12 cellular contexts compared by ENCODE assay signal in genomic region chr7:73423519-73424485, GRCh38. TPM values are rescaled to one million over a fixed set of nuclear protein-coding genes. Genes with fewer than 3 reads are reported as not detected.
DNase-seq lines count a peak whose midpoint lies in the region; ATAC-seq, FAIRE-seq and TF ChIP-seq lines count a peak whose summit lies in the region.
"Had no signal": no experiment of that assay in that cellular context is flagged by ENCODE, and none has a peak within 500 bp of the region (broad histone marks: within the 10 kb centered on the region; RNA-seq: fewer than 3 reads in every experiment).

No MANE protein-coding gene starts in this region.

- no peaks in the 10 kb centered on the region for H3K9me2 ChIP-seq in hepatocyte (replicated peaks; ENCODE audit: insufficient read depth)

- TF ChIP-seq EP300 in sigmoid colon (IDR thresholded peaks at IDR 0.05): no peak

- H3K36me3 ChIP-seq in hepatocyte (replicated peaks; ENCODE audit: insufficient read depth, low read depth): no peaks in the 10 kb centered on the region
- no peaks in the 10 kb centered on the region for H3K36me3 ChIP-seq in sigmoid colon
- H3K36me3 ChIP-seq in small intestine (ENCODE audit: control insufficient read depth in 2 of 2, insufficient read depth in 2 of 2, low read length in 2 of 2): no peaks in the 10 kb centered on the region

- H3K4me3 Mint-ChIP-seq in T-helper 17 cell: peak overlapping the region; percentile 47

- peak overlapping the region; percentile 73 for H3K4me2 ChIP-seq in hepatocyte

- no peaks in the 10 kb centered on the region for H4K20me1 ChIP-seq in hepatocyte (ENCODE audit: insufficient read depth, poor library complexity, severe bottlenecking)

- DNase-seq in GM10266 (ENCODE audit: extremely low spot score): peak; percentile 66
- DNase-seq in T-helper 17 cell: no peak
- peak; percentile 45 for DNase-seq in hepatocyte (ENCODE audit: low spot score)
- no peak for DNase-seq in sigmoid colon
- no peak for DNase-seq in GM19239 (ENCODE audit: insufficient read length, low spot score)
- DNase-seq in small intestine: no peak
- DNase-seq in ACHN: no peak
- DNase-seq: activated CD4-positive, alpha-beta T cell treated with anti-CD3 and anti-CD28 coated beads, Interleukin-2, amount 50 U/mL, for 1 hour; DMS153; stimulated activated CD4-positive, alpha-beta T cell treated with anti-CD3 and anti-CD28 coated beads, Interleukin-15, amount 100 ng/mL, for 24 hours had no signal

- H3K27me3 ChIP-seq in hepatocyte: no peaks in the 10 kb centered on the region
- peaks cover 0 to 5% (median 5%) of the 10 kb centered on the region in 3 donors for H3K27me3 ChIP-seq in sigmoid colon
- H3K27me3 ChIP-seq in small intestine (ENCODE audit: control insufficient read depth in 2 of 2, insufficient read depth in 2 of 2, low read length in 2 of 2): no peaks in the 10 kb centered on the region

- no peak for TF ChIP-seq CTCF in GM10266 (IDR thresholded peaks at IDR 0.05; ENCODE audit: control insufficient read depth, insufficient read depth, low read depth, missing control alignments)
- TF ChIP-seq CTCF in hepatocyte (IDR thresholded peaks at IDR 0.05; ENCODE audit: poor library complexity): no peak
- TF ChIP-seq CTCF in sigmoid colon (IDR thresholded peaks at IDR 0.05): no peak

- ATAC-seq in T-helper 17 cell (no peak), GM18517 (IDR thresholded peaks at IDR 0.05; ENCODE audit: unreplicated experiment) (no peak)

- H3K4me3 ChIP-seq in hepatocyte (no peak overlapping the region), sigmoid colon (peak overlapping the region in 3 of 4 donors; percentile 29 to 40 (median 39)), small intestine (ENCODE audit: low read depth in 1 of 2, low read length in 2 of 2) (no peak overlapping the region)

- peaks cover 2% of the 10 kb centered on the region for H3K36me3 Mint-ChIP-seq in T-helper 17 cell (ENCODE audit: low read depth)

- no peak for TF ChIP-seq POLR2A in sigmoid colon (IDR thresholded peaks at IDR 0.05)

- H3K9me3 ChIP-seq in T-helper 17 cell (ENCODE audit: control insufficient read depth, low read length, poor library complexity, severe bottlenecking): no peaks in the 10 kb centered on the region
- no peaks in the 10 kb centered on the region for H3K9me3 ChIP-seq in hepatocyte (ENCODE audit: low read depth)
- no peaks in the 10 kb centered on the region for H3K9me3 ChIP-seq in sigmoid colon
- H3K9me3 ChIP-seq in small intestine (ENCODE audit: control insufficient read depth, low read depth): no peaks in the 10 kb centered on the region

- H3K4me1 Mint-ChIP-seq in T-helper 17 cell: peaks cover 2% of the 10 kb centered on the region

- H3K27ac ChIP-seq in hepatocyte (no peak overlapping the region), sigmoid colon (peak overlapping the region in 2 of 4 donors; percentile 23 to 33), small intestine (ENCODE audit: low read depth in 1 of 2, low read length in 1 of 2) (no peak overlapping the region)

- in situ Hi-C loops in ACHN (cut with HindIII; ENCODE audit: low pct_ligation_motif_present, low pct_unique_long_range_greater_than_20kb, low sequenced_read_pairs): no loop called here

- WGBS in hepatocyte (ENCODE audit: low lambda C conversion rate, missing lambda C conversion rate): 54% methylated on average over 46 of the region's 52 CpGs
- 41 to 74% methylated on average over 52 of the region's 52 CpGs for WGBS in sigmoid colon, 2 donors
- 24 to 39% (median 25%) methylated on average over 46 to 52 of the region's 52 CpGs for WGBS in small intestine, 3 donors

- FAIRE-seq in GM19239 (lab: Jason Lieb, UNC) (no peak), small intestine (lab: Jason Lieb, UNC) (no peak)
- FAIRE-seq: endometrium had no signal

- H2AFZ ChIP-seq in hepatocyte: peak overlapping the region; percentile 66

- intact Hi-C loops in sigmoid colon (cut with DNase I): no loop called here

- H3K4me1 ChIP-seq in hepatocyte (ENCODE audit: insufficient read depth) (peaks cover 9% of the 10 kb centered on the region), sigmoid colon (peaks cover 0 to 11% (median 6%) of the 10 kb centered on the region in 4 donors), small intestine (ENCODE audit: control insufficient read depth in 2 of 2, insufficient read depth in 1 of 2, low read depth in 1 of 2, low read length in 1 of 2) (no peaks in the 10 kb centered on the region)

- no peaks in the 10 kb centered on the region for H3K79me2 ChIP-seq in hepatocyte

- no peaks in the 10 kb centered on the region for H3K27me3 Mint-ChIP-seq in T-helper 17 cell

- no peak overlapping the region for H3K27ac Mint-ChIP-seq in T-helper 17 cell

RNA-seq across cellular contexts. Expression of gene FZD9, which starts 9.8 kb away (rescaled TPM):
- not detected for total RNA-seq in T-helper 17 cell
- total RNA-seq in hepatocyte: 0.70 and 1.2 TPM in 2 replicates
- polyA plus RNA-seq in hepatocyte: 2.5 and 2.8 TPM in 2 replicates
- total RNA-seq in sigmoid colon: 1 to 10 TPM in 1 of 4 donors, under 1 TPM in 3; 0.28 to 2.1 (median 0.70) TPM
- under 1 TPM in 1 of 3 donors, not detected in 2; 0.20 TPM for polyA plus RNA-seq in sigmoid colon
- 1 to 10 TPM in 1 of 3 donors, under 1 TPM in 1, not detected in 1; 0.27 to 3.6 TPM for polyA plus RNA-seq in small intestine

Comparison
In these comparisons a context has a peak if more than half of its experiments do, and no peak if none do; other contexts are left out.
1. DNase-seq: peak in GM10266 (single experiment) and hepatocyte (single experiment); none in T-helper 17 cell (0 of 3), sigmoid colon (single experiment), GM19239 (single experiment), small intestine (single experiment) and ACHN (single experiment).
2. H3K4me3 ChIP-seq: peak in sigmoid colon (3 of 4); none in hepatocyte (single experiment) and small intestine (0 of 2).